ENCODE assay signal across 5 cellular contexts in the genomic region with DNA sequence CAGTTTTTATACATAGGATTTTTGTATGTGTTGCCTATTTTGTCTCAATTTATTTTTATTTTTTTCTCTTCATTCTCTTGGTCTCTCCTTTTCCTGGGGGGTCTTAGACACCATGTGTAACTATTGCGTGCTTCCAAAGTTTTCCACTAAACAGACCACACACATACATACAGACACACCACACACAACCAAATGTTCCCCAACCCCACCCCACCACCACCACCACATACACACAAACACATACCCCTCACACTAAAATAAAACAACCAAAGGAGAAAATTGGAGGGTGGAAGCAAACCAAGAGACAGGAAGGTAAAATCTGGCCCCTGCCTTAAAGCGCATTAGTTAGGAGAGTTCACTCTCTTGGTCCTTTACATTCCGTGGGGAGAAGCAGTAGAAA.
"Had no signal": no experiment of that assay in that cellular context is flagged by ENCODE, and none has a peak within 500 bp of the region (broad histone marks: within the 10 kb centered on the region; RNA-seq: fewer than 3 reads in every experiment).

No MANE protein-coding gene starts in this region.

- H3K27ac Mint-ChIP-seq: GM23338 had no signal

- DNase-seq: H9, HCEC 1CT, IMR-90 had no signal

- H2AFZ ChIP-seq: GM23338 had no signal

- H3K4me3 Mint-ChIP-seq: GM23338, H9 had no signal

- ATAC-seq: GM23338, K562 had no signal

- H3K4me3 ChIP-seq: GM23338, K562 had no signal

- H3K4me2 ChIP-seq: GM23338 had no signal
